In genomic region chr4:139304920-139305319, GRCh38 we compare ENCODE assay signal across 1 cellular context.
TF ChIP-seq lines count a peak whose summit lies in the region.

No MANE protein-coding gene starts in this region.

TF ChIP-seq in K562, 482 proteins besides CTCF, POLR2A, EP300 and RAD21:
- TF ChIP-seq NUFIP1 (IDR thresholded peaks at IDR 0.05; ENCODE audit: partially characterized antibody) (no peak), GTF2B (IDR thresholded peaks at IDR 0.05; ENCODE audit: extremely low read depth, insufficient read length) (no peak), TEAD1 (CRISPR knock-in tag; IDR thresholded peaks at IDR 0.05) (no peak), KDM1A (IDR thresholded peaks at IDR 0.05) (peak in 1 of 2 experiments; percentile 42; a peak in 1 of 4 replicates), ZNF512 (tag; IDR thresholded peaks at IDR 0.05) (no peak), ZNF778 (CRISPR knock-in tag; IDR thresholded peaks at IDR 0.05) (no peak), RBM25 (IDR thresholded peaks at IDR 0.05; ENCODE audit: low read depth, low read length, severe bottlenecking) (peak; percentile 53), ZNF75A (CRISPR knock-in tag; IDR thresholded peaks at IDR 0.05) (no peak), BRCA1 (IDR thresholded peaks at IDR 0.05) (no peak), BRCA1 (CRISPR knock-in tag; IDR thresholded peaks at IDR 0.05) (no peak), ZBTB34 (CRISPR knock-in tag; IDR thresholded peaks at IDR 0.05) (no peak), FOS (IDR thresholded peaks at IDR 0.05; ENCODE audit: extremely low read depth, insufficient read length) (no peak), NR1H2 (CRISPR knock-in tag; IDR thresholded peaks at IDR 0.05) (no peak), ZNF146 (CRISPR knock-in tag; IDR thresholded peaks at IDR 0.05; ENCODE audit: unreplicated experiment) (peak; percentile 91), NFYB (IDR thresholded peaks at IDR 0.05; ENCODE audit: extremely low read depth, insufficient read length) (no peak), HNRNPLL (IDR thresholded peaks at IDR 0.05; ENCODE audit: low read depth, low read length, poor library complexity, severe bottlenecking) (no peak), HCFC1 (IDR thresholded peaks at IDR 0.05; ENCODE audit: low read depth, low read length) (no peak), ZNF407 (IDR thresholded peaks at IDR 0.05; ENCODE audit: low read depth) (no peak), HMG20A (CRISPR knock-in tag; conservative IDR thresholded peaks at IDR 0.05) (no peak)
- TF ChIP-seq, protein P1, sequence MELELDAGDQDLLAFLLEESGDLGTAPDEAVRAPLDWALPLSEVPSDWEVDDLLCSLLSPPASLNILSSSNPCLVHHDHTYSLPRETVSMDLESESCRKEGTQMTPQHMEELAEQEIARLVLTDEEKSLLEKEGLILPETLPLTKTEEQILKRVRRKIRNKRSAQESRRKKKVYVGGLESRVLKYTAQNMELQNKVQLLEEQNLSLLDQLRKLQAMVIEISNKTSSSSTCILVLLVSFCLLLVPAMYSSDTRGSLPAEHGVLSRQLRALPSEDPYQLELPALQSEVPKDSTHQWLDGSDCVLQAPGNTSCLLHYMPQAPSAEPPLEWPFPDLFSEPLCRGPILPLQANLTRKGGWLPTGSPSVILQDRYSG (tag; conservative IDR thresholded peaks at IDR 0.05; ENCODE audit: low read depth): no peak
- TF ChIP-seq, protein P2, sequence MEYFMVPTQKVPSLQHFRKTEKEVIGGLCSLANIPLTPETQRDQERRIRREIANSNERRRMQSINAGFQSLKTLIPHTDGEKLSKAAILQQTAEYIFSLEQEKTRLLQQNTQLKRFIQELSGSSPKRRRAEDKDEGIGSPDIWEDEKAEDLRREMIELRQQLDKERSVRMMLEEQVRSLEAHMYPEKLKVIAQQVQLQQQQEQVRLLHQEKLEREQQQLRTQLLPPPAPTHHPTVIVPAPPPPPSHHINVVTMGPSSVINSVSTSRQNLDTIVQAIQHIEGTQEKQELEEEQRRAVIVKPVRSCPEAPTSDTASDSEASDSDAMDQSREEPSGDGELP (CRISPR knock-in tag; IDR thresholded peaks at IDR 0.05; ENCODE audit: borderline replicate concordance): no peak
